Comparison of ENCODE assay signal across 22 cellular contexts in genomic region chrX:74218895-74219294, GRCh38.
"Had no signal": no experiment of that assay in that cellular context is flagged by ENCODE, and none has a peak within 500 bp of the region (broad histone marks: within the 10 kb centered on the region; RNA-seq: fewer than 3 reads in every experiment).

No MANE protein-coding gene starts in this region.

- H3K9me3 ChIP-seq: SJSA1 had no signal

- DNase-seq: KBM-7, NCI-H1092, NCI-H1105 treated with DMSO at 0.1 percent for 48 hours, NCI-H1417 treated with DMSO at 0.1 percent for 48 hours, NCI-H146, NCI-H1694 treated with DMSO at 0.1 percent for 48 hours, NCI-H1930, NCI-H2081, NCI-H2107, NCI-H2171, NCI-H226, NCI-H446, NCI-H510A, NCI-H524 treated with DMSO at 0.1 percent for 48 hours, NCI-H69, NCI-H774, Right ventricle myocardium superior, RPMI8226, SIG-M5 had no signal

- FAIRE-seq: RCC 7860 had no signal

- H3K27me3 ChIP-seq: SJSA1 had no signal

- H3K27ac ChIP-seq: SJSA1, SK-N-MC had no signal

- H3K4me3 ChIP-seq: SJSA1, SK-N-MC had no signal

- H3K4me1 ChIP-seq: SJSA1 had no signal
